In genomic region chr17:18314731-18315497, GRCh38 we compare ENCODE assay signal across 8 cellular contexts. TPM values are rescaled to one million over a fixed set of nuclear protein-coding genes. Genes with fewer than 3 reads are reported as not detected.
DNase-seq lines count a peak whose midpoint lies in the region; ATAC-seq lines count a peak whose summit lies in the region.

TSS of gene SMCR8 (plus strand) at chr17:18315293. CDS start at chr17:18315790, 497 bp downstream.
A gene with protein sequence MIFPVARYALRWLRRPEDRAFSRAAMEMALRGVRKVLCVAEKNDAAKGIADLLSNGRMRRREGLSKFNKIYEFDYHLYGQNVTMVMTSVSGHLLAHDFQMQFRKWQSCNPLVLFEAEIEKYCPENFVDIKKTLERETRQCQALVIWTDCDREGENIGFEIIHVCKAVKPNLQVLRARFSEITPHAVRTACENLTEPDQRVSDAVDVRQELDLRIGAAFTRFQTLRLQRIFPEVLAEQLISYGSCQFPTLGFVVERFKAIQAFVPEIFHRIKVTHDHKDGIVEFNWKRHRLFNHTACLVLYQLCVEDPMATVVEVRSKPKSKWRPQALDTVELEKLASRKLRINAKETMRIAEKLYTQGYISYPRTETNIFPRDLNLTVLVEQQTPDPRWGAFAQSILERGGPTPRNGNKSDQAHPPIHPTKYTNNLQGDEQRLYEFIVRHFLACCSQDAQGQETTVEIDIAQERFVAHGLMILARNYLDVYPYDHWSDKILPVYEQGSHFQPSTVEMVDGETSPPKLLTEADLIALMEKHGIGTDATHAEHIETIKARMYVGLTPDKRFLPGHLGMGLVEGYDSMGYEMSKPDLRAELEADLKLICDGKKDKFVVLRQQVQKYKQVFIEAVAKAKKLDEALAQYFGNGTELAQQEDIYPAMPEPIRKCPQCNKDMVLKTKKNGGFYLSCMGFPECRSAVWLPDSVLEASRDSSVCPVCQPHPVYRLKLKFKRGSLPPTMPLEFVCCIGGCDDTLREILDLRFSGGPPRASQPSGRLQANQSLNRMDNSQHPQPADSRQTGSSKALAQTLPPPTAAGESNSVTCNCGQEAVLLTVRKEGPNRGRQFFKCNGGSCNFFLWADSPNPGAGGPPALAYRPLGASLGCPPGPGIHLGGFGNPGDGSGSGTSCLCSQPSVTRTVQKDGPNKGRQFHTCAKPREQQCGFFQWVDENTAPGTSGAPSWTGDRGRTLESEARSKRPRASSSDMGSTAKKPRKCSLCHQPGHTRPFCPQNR (minus strand): TSS chr17:18314994. CDS start chr17:18314778, 216 bp downstream.

- DNase-seq in C1 segment of cervical spinal cord (lab: John Stamatoyannopoulos, UW) (peak; percentile 85 to 100 (median 95)), NCI-H748 treated with DMSO at 0.1 percent for 48 hours (lab: John Stamatoyannopoulos, UW) (peak; percentile 99), left lobe of liver (ENCODE audit: low spot score) (peak; percentile 97)
- DNase-seq in activated CD4-positive, alpha-beta T cell treated with anti-CD3 and anti-CD28 coated beads, Interleukin-2, amount 50 U/mL, for 24 hours (ENCODE audit: low read depth in 1 of 2, low spot score in 1 of 2) = peak; percentile 97 to 98
- peak; percentile 98 for DNase-seq in stimulated activated CD4-positive, alpha-beta T cell treated with anti-CD3 and anti-CD28 coated beads, Interleukin-2, amount 100 ng/mL, for 4 hours (ENCODE audit: low read depth)

- H3K4me1 Mint-ChIP-seq in dendritic cell treated with granulocyte-macrophage colony-stimulating factor and Interleukin-4, amounts not matched to agents 40 ng/mL and 50 ng/mL, for 4 days (ENCODE audit: low read depth) = peaks cover 80% of the 10 kb centered on the region

- ATAC-seq in GM19372 (IDR thresholded peaks at IDR 0.05; ENCODE audit: low read depth, unreplicated experiment) (peak; percentile 85), HG03558 (IDR thresholded peaks at IDR 0.05; ENCODE audit: extremely low read depth, unreplicated experiment) (peak; percentile 68), left lobe of liver (peak; percentile 93)

- H3K27me3 Mint-ChIP-seq in dendritic cell treated with granulocyte-macrophage colony-stimulating factor and Interleukin-4, amounts not matched to agents 40 ng/mL and 50 ng/mL, for 4 days = no peaks in the 10 kb centered on the region

- peak within 1 kb of the TSS; percentile 100 for H3K27ac Mint-ChIP-seq in dendritic cell treated with granulocyte-macrophage colony-stimulating factor and Interleukin-4, amounts not matched to agents 40 ng/mL and 50 ng/mL, for 4 days

- H3K4me3 Mint-ChIP-seq in dendritic cell treated with granulocyte-macrophage colony-stimulating factor and Interleukin-4, amounts not matched to agents 40 ng/mL and 50 ng/mL, for 4 days = peak within 1 kb of the TSS; percentile 89

- peaks cover 6% of the 10 kb centered on the region for H3K9me3 Mint-ChIP-seq in dendritic cell treated with granulocyte-macrophage colony-stimulating factor and Interleukin-4, amounts not matched to agents 40 ng/mL and 50 ng/mL, for 4 days

- intact Hi-C loops in dendritic cell treated with granulocyte-macrophage colony-stimulating factor and Interleukin-4, amounts not matched to agents 40 ng/mL and 50 ng/mL, for 4 days (cut with micrococcal nuclease) = loop anchor here (1.0 kb wide), 3 partner anchors 10 to 57 kb away; partner anchors contain the start of genes FLII and SHMT1

- peaks cover 96% of the 10 kb centered on the region for H3K36me3 Mint-ChIP-seq in dendritic cell treated with granulocyte-macrophage colony-stimulating factor and Interleukin-4, amounts not matched to agents 40 ng/mL and 50 ng/mL, for 4 days (ENCODE audit: low read depth)

RNA-seq across cellular contexts. Expression of gene SMCR8, which starts in this region (rescaled TPM):
- 5.1 TPM for total RNA-seq in left lobe of liver

RNA-seq across cellular contexts. Expression of the second gene that starts in this region (rescaled TPM):
- total RNA-seq in left lobe of liver = 19.8 TPM

Comparison
In these comparisons a context has a peak if more than half of its experiments do, and no peak if none do; other contexts are left out.
1. Peak in every context shown above with its lines: DNase-seq and ATAC-seq.